Comparison of ENCODE assay signal across 8 cellular contexts in the genomic region with DNA sequence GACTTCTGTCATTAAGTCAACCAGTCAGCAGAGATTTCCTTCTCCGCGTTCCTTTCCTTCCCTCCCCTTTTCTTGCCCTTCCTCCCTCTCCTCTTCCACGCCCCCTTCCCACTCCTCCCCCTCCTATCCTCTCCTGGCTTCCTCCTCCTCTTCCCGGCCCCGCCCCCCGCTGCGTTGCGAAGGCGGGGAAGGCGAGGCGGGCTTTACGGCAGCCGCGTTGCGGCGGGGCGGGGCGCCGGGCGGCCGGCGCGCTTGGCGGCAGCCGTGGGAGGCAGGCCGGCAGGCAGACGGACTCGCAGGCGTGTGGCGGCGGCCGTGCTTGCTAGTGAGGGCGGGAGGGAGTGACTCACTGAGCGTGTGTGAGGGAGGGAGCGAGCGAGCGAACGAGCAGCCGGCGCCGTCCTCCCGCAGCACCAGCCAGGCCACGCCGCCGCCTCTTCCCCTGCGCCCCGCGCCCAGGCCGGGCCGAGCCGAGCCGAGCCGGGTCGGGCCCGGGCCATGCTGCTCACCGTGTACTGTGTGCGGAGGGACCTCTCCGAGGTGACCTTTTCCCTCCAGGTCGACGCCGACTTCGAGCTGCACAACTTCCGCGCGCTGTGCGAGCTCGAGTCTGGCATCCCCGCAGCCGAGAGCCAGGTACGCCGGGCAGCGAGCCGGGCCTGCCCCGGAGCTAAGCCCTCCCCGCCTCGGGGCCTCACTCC.
A peak's percentile ranks its signal among the peaks of the same experiment; 100 is the strongest.
DNase-seq lines count a peak whose midpoint lies in the region; ATAC-seq and TF ChIP-seq lines count a peak whose summit lies in the region.

A gene (plus strand): TSS at position 286 of the 701 bp plus-strand sequence. CDS start 213 bp downstream, at position 499.

- peak; percentile 83 for ATAC-seq in HG03280 (IDR thresholded peaks at IDR 0.05; ENCODE audit: unreplicated experiment)

- TF ChIP-seq POLR2A in GM18951 (IDR thresholded peaks at IDR 0.05; ENCODE audit: extremely low read depth, insufficient read depth, insufficient read length) = peak; percentile 87

- POLR2A ChIA-PET in AG04449 (lab: Yijun Ruan, JAX) = interaction anchor here (1.3 to 1.8 kb wide), 3 partner anchors 10 to 14 kb away, joined by 4 to 6 read pairs (median 5); no protein-coding TSS in a partner anchor

- in situ Hi-C loops in GM18951 (cut with MboI; ENCODE audit: low sequenced_read_pairs, unreplicated experiment) = no loop called here

- no peak for TF ChIP-seq CTCF in AG04449 (IDR thresholded peaks at IDR 0.05; ENCODE audit: insufficient read depth, low read length, missing control alignments)

- H3K4me3 ChIP-seq in AG04449 (ENCODE audit: low read depth, low read length) = peak within 1 kb of the TSS; percentile 88

- CTCF ChIA-PET in AG04449 (lab: Yijun Ruan, JAX) = interaction anchor here (1.1 to 1.2 kb wide), 3 partner anchors 14 to 439 kb away, joined by 3 read pairs; no protein-coding TSS in a partner anchor

- DNase-seq in AG04449 (ENCODE audit: low read depth, low spot score) (peak; percentile 83), NCI-H345 treated with DMSO at 0.1 percent for 48 hours (lab: John Stamatoyannopoulos, UW; ENCODE audit: unreplicated experiment) (peak; percentile 83), iris pigment epithelial cell (ENCODE audit: low read depth) (peak; percentile 98)
- peak; percentile 85 for DNase-seq in activated CD4-positive, CD25-positive, alpha-beta regulatory T cell treated with anti-CD3 and anti-CD28 coated beads, Interleukin-2, amount 50 U/mL, for 16 hours (ENCODE audit: low read depth, low spot score)
- peak; percentile 93 for DNase-seq in central memory CD4-positive, alpha-beta T cell
- peak; percentile 87 to 96 for DNase-seq in stimulated activated CD4-positive, alpha-beta T cell treated with anti-CD3 and anti-CD28 coated beads, Interleukin-12 subunit alpha, Interleukin-12 subunit beta, amount 100 ng/mL, for 24 hours (ENCODE audit: low read depth in 2 of 2)

Comparison
In these comparisons a context has a peak if more than half of its experiments do, and no peak if none do; other contexts are left out.
1. Peak in every context shown above with its lines: DNase-seq, ATAC-seq and H3K4me3 ChIP-seq.